8 cellular contexts compared by ENCODE assay signal in genomic region chr6:3162565-3163247, GRCh38. TPM values are rescaled to one million over a fixed set of nuclear protein-coding genes. Genes with fewer than 3 reads are reported as not detected.
DNase-seq lines count a peak whose midpoint lies in the region; ATAC-seq and TF ChIP-seq lines count a peak whose summit lies in the region.

No MANE protein-coding gene starts in this region.

- H3K27ac Mint-ChIP-seq in Caco-2 (ENCODE audit: unreplicated experiment) = peak overlapping the region; percentile 67
- H3K27ac Mint-ChIP-seq in activated T-cell treated with anti-CD3 and anti-CD28 coated beads, Interleukin-2, amount 50 U/mL, for 24 hours = peak overlapping the region; percentile 42
- peak overlapping the region; percentile 39 for H3K27ac Mint-ChIP-seq in stimulated activated naive CD8-positive, alpha-beta T cell treated with anti-CD3 and anti-CD28 coated beads, Interleukin-15, Interleukin-2, amounts not matched to agents 100 ng/mL and 50 ng/mL, for 24 hours

- H3K4me2 ChIP-seq in OCI-LY3 (ENCODE audit: low read length) = peak overlapping the region; percentile 86

- intact Hi-C loops in Caco-2 (cut with micrococcal nuclease; ENCODE audit: unreplicated experiment) = loop anchor here (1.0 to 2.0 kb wide), 5 partner anchors 23 to 96 kb away; partner anchors contain the start of gene PSMG4
- intact Hi-C loops in esophagus muscularis mucosa (cut with DNase I) = loop anchor here (5.0 kb wide), 1 partner anchor 70 kb away; no protein-coding TSS in a partner anchor

- H3K4me1 ChIP-seq in Caco-2 = peaks cover 47% of the 10 kb centered on the region
- 0 out of 2 replicates have a peak, but pooled peaks cover 3% of the 10 kb centered on the region for H3K4me1 ChIP-seq in OCI-LY3 (ENCODE audit: low read length)
- H3K4me1 ChIP-seq in esophagus muscularis mucosa = peaks cover 19 to 48% (median 42%) of the 10 kb centered on the region in 4 donors
- H3K4me1 ChIP-seq in mucosa of rectum (ENCODE audit: control insufficient read depth in 2 of 2, insufficient read depth in 2 of 2, low read length in 2 of 2) = peaks cover 18 to 21% of the 10 kb centered on the region in 2 donors

- H3K79me2 ChIP-seq in OCI-LY3 (ENCODE audit: low read length) = no peaks in the 10 kb centered on the region

- TF ChIP-seq EP300 in esophagus muscularis mucosa (IDR thresholded peaks at IDR 0.05) = no peak

- no peaks in the 10 kb centered on the region for H3K36me3 ChIP-seq in Caco-2 (ENCODE audit: control insufficient read depth, insufficient read depth, low read length)
- no peaks in the 10 kb centered on the region for H3K36me3 ChIP-seq in OCI-LY3 (replicated peaks; ENCODE audit: low read depth, low read length)
- no peaks in the 10 kb centered on the region for H3K36me3 ChIP-seq in esophagus muscularis mucosa
- no peaks in the 10 kb centered on the region for H3K36me3 ChIP-seq in mucosa of rectum (ENCODE audit: control insufficient read depth in 2 of 2, insufficient read depth in 2 of 2, low read length in 2 of 2)

- H3K4me3 ChIP-seq in Caco-2 (ENCODE audit: low read depth, low read length) = peak overlapping the region; percentile 52
- peak overlapping the region; percentile 60 for H3K4me3 ChIP-seq in HL-60 (replicated peaks; ENCODE audit: insufficient read depth, low read length)
- H3K4me3 ChIP-seq in OCI-LY3 (ENCODE audit: low read length) = peak overlapping the region; percentile 85
- H3K4me3 ChIP-seq in esophagus muscularis mucosa = peak overlapping the region; percentile 83 to 89 (median 88)
- H3K4me3 ChIP-seq in mucosa of rectum (ENCODE audit: low read length in 2 of 2) = peak overlapping the region; percentile 74 to 77

- H2AFZ ChIP-seq in OCI-LY3 (ENCODE audit: low read depth, low read length) = peak overlapping the region; percentile 52; the same call in 1 of the 2 replicates

- TF ChIP-seq CTCF in Caco-2 (IDR thresholded peaks at IDR 0.05; ENCODE audit: insufficient read depth in 1 of 2, low read depth in 1 of 2, low read length in 1 of 2, severe bottlenecking in 1 of 2, unreplicated experiment in 1 of 2) (peak in 1 of 2 experiments; percentile 21), HL-60 (IDR thresholded peaks at IDR 0.05; ENCODE audit: insufficient read depth, low read length) (no peak), OCI-LY3 (IDR thresholded peaks at IDR 0.05; ENCODE audit: low read depth, low read length) (no peak), esophagus muscularis mucosa (IDR thresholded peaks at IDR 0.05) (peak in 1 of 3 experiments; percentile 19)

- H3K27ac ChIP-seq in HL-60 (replicated peaks) = peak overlapping the region; percentile 49; the same call in 1 of the 2 replicates
- no peak overlapping the region for H3K27ac ChIP-seq in OCI-LY3 (ENCODE audit: low read length)
- H3K27ac ChIP-seq in esophagus muscularis mucosa (replicated peaks in 1 of 4) = peak overlapping the region; percentile 99 to 100 (median 100)
- H3K27ac ChIP-seq in mucosa of rectum (ENCODE audit: low read depth in 2 of 2, low read length in 2 of 2) = peak overlapping the region; percentile 86 to 88

- no peaks in the 10 kb centered on the region for H3K9me3 Mint-ChIP-seq in Caco-2 (ENCODE audit: unreplicated experiment)
- peaks cover 2% of the 10 kb centered on the region for H3K9me3 Mint-ChIP-seq in activated T-cell treated with anti-CD3 and anti-CD28 coated beads, Interleukin-2, amount 50 U/mL, for 24 hours
- no peaks in the 10 kb centered on the region for H3K9me3 Mint-ChIP-seq in stimulated activated naive CD8-positive, alpha-beta T cell treated with anti-CD3 and anti-CD28 coated beads, Interleukin-15, Interleukin-2, amounts not matched to agents 100 ng/mL and 50 ng/mL, for 24 hours

- no peaks in the 10 kb centered on the region for H3K9me3 ChIP-seq in Caco-2
- H3K9me3 ChIP-seq in OCI-LY3 (ENCODE audit: insufficient read depth, low read length) = no peaks in the 10 kb centered on the region
- no peaks in the 10 kb centered on the region for H3K9me3 ChIP-seq in esophagus muscularis mucosa
- no peaks in the 10 kb centered on the region for H3K9me3 ChIP-seq in mucosa of rectum (ENCODE audit: control insufficient read depth in 2 of 2, low read length in 2 of 2)

- DNase-seq in Caco-2 (peak; percentile 85 to 89), HL-60 (ENCODE audit: low read depth in 1 of 2, low spot score in 1 of 2) (peak; percentile 43 to 62), esophagus muscularis mucosa (ENCODE audit: extremely low spot score) (no peak)
- DNase-seq in activated T-cell treated with anti-CD3 and anti-CD28 coated beads, Interleukin-2, amount 50 U/mL, for 24 hours = peak; percentile 77

- H4K20me1 ChIP-seq in OCI-LY3 (ENCODE audit: insufficient read depth, low read length) = no peaks in the 10 kb centered on the region

- peaks cover 6% of the 10 kb centered on the region for H3K36me3 Mint-ChIP-seq in Caco-2 (ENCODE audit: insufficient read depth, unreplicated experiment)
- no peaks in the 10 kb centered on the region for H3K36me3 Mint-ChIP-seq in activated T-cell treated with anti-CD3 and anti-CD28 coated beads, Interleukin-2, amount 50 U/mL, for 24 hours (ENCODE audit: low read depth)
- no peaks in the 10 kb centered on the region for H3K36me3 Mint-ChIP-seq in stimulated activated naive CD8-positive, alpha-beta T cell treated with anti-CD3 and anti-CD28 coated beads, Interleukin-15, Interleukin-2, amounts not matched to agents 100 ng/mL and 50 ng/mL, for 24 hours (ENCODE audit: low read depth)

- CTCF ChIA-PET in Caco-2 (lab: Charles Lee) = interaction anchor here (0.6 to 1.4 kb wide), 6 partner anchors 33 to 89 kb away, joined by 3 to 4 read pairs (median 4); partner anchors contain the start of gene BPHL

- H3K4me1 Mint-ChIP-seq in Caco-2 (ENCODE audit: low read depth, unreplicated experiment) = peaks cover 39% of the 10 kb centered on the region
- H3K4me1 Mint-ChIP-seq in activated T-cell treated with anti-CD3 and anti-CD28 coated beads, Interleukin-2, amount 50 U/mL, for 24 hours (ENCODE audit: low read depth) = peaks cover 29% of the 10 kb centered on the region
- H3K4me1 Mint-ChIP-seq in stimulated activated naive CD8-positive, alpha-beta T cell treated with anti-CD3 and anti-CD28 coated beads, Interleukin-15, Interleukin-2, amounts not matched to agents 100 ng/mL and 50 ng/mL, for 24 hours (ENCODE audit: low read depth) = peaks cover 35% of the 10 kb centered on the region

- WGBS in esophagus muscularis mucosa = 0% methylated on average over 33 of the region's 74 CpGs

- H3K4me3 Mint-ChIP-seq in Caco-2 (ENCODE audit: unreplicated experiment) = peak overlapping the region; percentile 78
- peak overlapping the region; percentile 76 for H3K4me3 Mint-ChIP-seq in activated T-cell treated with anti-CD3 and anti-CD28 coated beads, Interleukin-2, amount 50 U/mL, for 24 hours
- peak overlapping the region; percentile 78 for H3K4me3 Mint-ChIP-seq in stimulated activated naive CD8-positive, alpha-beta T cell treated with anti-CD3 and anti-CD28 coated beads, Interleukin-15, Interleukin-2, amounts not matched to agents 100 ng/mL and 50 ng/mL, for 24 hours

- peak overlapping the region; percentile 66 for H3K9ac ChIP-seq in OCI-LY3 (ENCODE audit: low read length)
- H3K9ac ChIP-seq in mucosa of rectum (ENCODE audit: low read depth in 1 of 2, low read length in 2 of 2) = peak overlapping the region; percentile 70 to 83

- POLR2A ChIA-PET in Caco-2 (lab: Charles Lee) = interaction anchor here (0.6 to 1.7 kb wide), 7 partner anchors 44 to 163 kb away, joined by 3 to 15 read pairs (median 6); partner anchors contain the start of genes BPHL and RIPK1

- H3K27me3 ChIP-seq in Caco-2 (replicated peaks; ENCODE audit: control insufficient read depth, insufficient read depth, low read length) (no peaks in the 10 kb centered on the region), HL-60 (ENCODE audit: insufficient read depth, poor library complexity, severe bottlenecking) (peaks cover 48% of the 10 kb centered on the region), OCI-LY3 (ENCODE audit: low read depth, low read length) (0 out of 2 replicates have a peak, but pooled peaks cover 5% of the 10 kb centered on the region), esophagus muscularis mucosa (no peaks in the 10 kb centered on the region), mucosa of rectum (ENCODE audit: control insufficient read depth in 2 of 2, insufficient read depth in 2 of 2, low read length in 2 of 2) (no peaks in the 10 kb centered on the region)

- peak; percentile 40 for ATAC-seq in GM19467 (IDR thresholded peaks at IDR 0.05; ENCODE audit: unreplicated experiment)

- no peaks in the 10 kb centered on the region for H3K27me3 Mint-ChIP-seq in Caco-2 (ENCODE audit: insufficient read depth, unreplicated experiment)
- H3K27me3 Mint-ChIP-seq in activated T-cell treated with anti-CD3 and anti-CD28 coated beads, Interleukin-2, amount 50 U/mL, for 24 hours = peaks cover 13% of the 10 kb centered on the region
- H3K27me3 Mint-ChIP-seq in stimulated activated naive CD8-positive, alpha-beta T cell treated with anti-CD3 and anti-CD28 coated beads, Interleukin-15, Interleukin-2, amounts not matched to agents 100 ng/mL and 50 ng/mL, for 24 hours = peaks cover 15% of the 10 kb centered on the region

- TF ChIP-seq POLR2A in esophagus muscularis mucosa (IDR thresholded peaks at IDR 0.05; ENCODE audit: low read depth) = peak; percentile 30

- TSS peak; percentile 74 for BruUV-seq in Caco-2 (replicated peaks; lab: Mats Ljungman, UMichigan)

RNA-seq across cellular contexts. Expression of gene TUBB2A, which starts 5.4 kb away (rescaled TPM):
- total RNA-seq in Caco-2 (2022) = 89.8 and 90.7 TPM in 2 replicates
- 100 to 1,000 TPM in 3 of 4 donors, 10 to 100 TPM in 1; 90.1 to 181 (median 146) TPM for total RNA-seq in esophagus muscularis mucosa

RNA-seq across cellular contexts. Expression of gene BPHL, which starts 44.2 kb away (rescaled TPM):
- total RNA-seq in Caco-2 (2022) (29.5 and 31.5 TPM in 2 replicates), esophagus muscularis mucosa (1 to 10 TPM; 6.3 to 8.3 (median 7.3) TPM)
